ENCODE assay signal across 14 cellular contexts in the genomic region with DNA sequence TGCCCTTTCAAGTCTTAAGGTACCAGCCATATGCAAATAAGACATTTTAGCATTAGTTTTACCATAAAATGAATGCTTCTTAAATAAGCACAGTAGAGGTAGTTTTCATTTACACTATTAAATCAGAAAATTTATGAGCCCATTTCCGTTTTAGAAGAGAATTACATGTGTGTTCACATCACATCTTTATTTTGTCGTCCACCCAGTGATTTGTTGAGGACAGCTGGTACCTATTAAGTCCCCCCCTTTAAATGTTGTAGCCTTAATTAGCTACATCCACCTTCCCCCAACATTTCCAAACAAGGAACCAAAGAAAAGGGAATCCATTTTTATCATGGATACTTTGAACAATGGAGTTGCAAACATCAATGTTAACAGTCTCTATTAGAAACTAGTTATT. TPM values are rescaled to one million over a fixed set of nuclear protein-coding genes. Genes with fewer than 3 reads are reported as not detected.
"Had no signal": no experiment of that assay in that cellular context is flagged by ENCODE, and none has a peak within 500 bp of the region (broad histone marks: within the 10 kb centered on the region; RNA-seq: fewer than 3 reads in every experiment).

No MANE protein-coding gene starts in this region.

- H3K27me3 ChIP-seq: body of pancreas, suprapubic skin had no signal

- H3K27ac Mint-ChIP-seq: activated naive CD4-positive, alpha-beta T cell treated with anti-CD3 and anti-CD28 coated beads, Interleukin-2, amount 50 U/mL, for 24 hours had no signal

- H3K9me3 ChIP-seq: body of pancreas, suprapubic skin had no signal

- H3K4me3 Mint-ChIP-seq: activated naive CD4-positive, alpha-beta T cell treated with anti-CD3 and anti-CD28 coated beads, Interleukin-2, amount 50 U/mL, for 24 hours had no signal

- H3K36me3 ChIP-seq: suprapubic skin had no signal

- ATAC-seq: activated T-helper 17 cell treated with anti-CD3 and anti-CD28 coated beads, Interleukin-2, amount 50 U/mL, for 72 hours; body of pancreas; left cardiac atrium; stimulated activated naive CD8-positive, alpha-beta T cell treated with anti-CD3 and anti-CD28 coated beads, Interleukin-15, Interleukin-2, amounts not matched to agents 100 U/mL and 50 U/mL, for 24 hours had no signal

- H3K9me3 Mint-ChIP-seq: activated naive CD4-positive, alpha-beta T cell treated with anti-CD3 and anti-CD28 coated beads, Interleukin-2, amount 50 U/mL, for 24 hours; activated T-helper 17 cell treated with anti-CD3 and anti-CD28 coated beads, Interleukin-2, amount 50 U/mL, for 72 hours; natural killer cell; type B pancreatic cell had no signal

- H3K4me3 ChIP-seq: body of pancreas, lung, suprapubic skin had no signal

- DNase-seq: activated CD4-positive, alpha-beta T cell treated with anti-CD3 and anti-CD28 coated beads for 48 hours; body of pancreas; dermis blood vessel endothelial cell; left cardiac atrium; natural killer cell; stimulated activated CD4-positive, alpha-beta T cell treated with anti-CD3 and anti-CD28 coated beads, Interleukin-12 subunit alpha, Interleukin-12 subunit beta, amount 100 ng/mL, for 4 hours; stimulated activated CD4-positive, alpha-beta T cell treated with anti-CD3 and anti-CD28 coated beads, Interleukin-2, amount 100 ng/mL, for 48 hours; stimulated activated naive CD8-positive, alpha-beta T cell treated with anti-CD3 and anti-CD28 coated beads, Interleukin-15, Interleukin-2, amounts not matched to agents 100 U/mL and 50 U/mL, for 24 hours; T-helper 9 cell had no signal

- H3K36me3 Mint-ChIP-seq: natural killer cell, type B pancreatic cell had no signal

- H3K27ac ChIP-seq: body of pancreas, suprapubic skin had no signal

RNA-seq across cellular contexts. Expression of a gene that starts 41.5 kb away (rescaled TPM):
- total RNA-seq: body of pancreas had no signal
